ENCODE assay signal across 13 cellular contexts in genomic region chr1:56056438-56057312, GRCh38.
DNase-seq lines count a peak whose midpoint lies in the region; TF ChIP-seq lines count a peak whose summit lies in the region.
"Had no signal": no experiment of that assay in that cellular context is flagged by ENCODE, and none has a peak within 500 bp of the region (broad histone marks: within the 10 kb centered on the region; RNA-seq: fewer than 3 reads in every experiment).

No MANE protein-coding gene starts in this region.

- DNase-seq in AG08395 (ENCODE audit: low spot score): peak; percentile 54
- peak; percentile 64 for DNase-seq in LHCN-M2 (ENCODE audit: low read depth)
- no peak for DNase-seq in colonic mucosa
- DNase-seq in mesenchymal stem cell: peak; percentile 65
- DNase-seq in central memory CD4-positive, alpha-beta T cell: no peak
- DNase-seq in D341Med (ENCODE audit: low spot score): no peak
- no peak for DNase-seq in coronary artery (ENCODE audit: low spot score)
- DNase-seq in NCI-H2196 treated with DMSO at 0.1 percent for 48 hours (lab: John Stamatoyannopoulos, UW; ENCODE audit: unreplicated experiment): no peak
- DNase-seq: activated naive CD4-positive, alpha-beta T cell; Caco-2; lower lobe of right lung; NCI-H1436 treated with DMSO at 0.1 percent for 48 hours; stimulated activated naive CD8-positive, alpha-beta T cell treated with anti-CD3 and anti-CD28 coated beads, Interleukin-15, Interleukin-2, amounts not matched to agents 100 U/mL and 50 U/mL, for 24 hours had no signal

- no peak overlapping the region for H3K4me2 ChIP-seq in mesenchymal stem cell (ENCODE audit: low read length, poor library complexity, severe bottlenecking)

- no peak overlapping the region for H3K4me3 ChIP-seq in colonic mucosa
- peak overlapping the region in 1 of 2 experiments; percentile 42 for H3K4me3 ChIP-seq in mesenchymal stem cell (ENCODE audit: insufficient read depth in 1 of 2, low read depth in 1 of 2, low read length in 2 of 2)
- H3K4me3 ChIP-seq in coronary artery: no peak overlapping the region
- H3K4me3 ChIP-seq: lower lobe of right lung had no signal

- peak overlapping the region in 1 of 2 experiments; percentile 43 for H3K4ac ChIP-seq in mesenchymal stem cell (ENCODE audit: low read depth in 1 of 2, low read length in 2 of 2)

- no peak for TF ChIP-seq CTCF in colonic mucosa (IDR thresholded peaks at IDR 0.05)
- no peak for TF ChIP-seq CTCF in coronary artery (IDR thresholded peaks at IDR 0.05)

- no peak overlapping the region for H3K18ac ChIP-seq in mesenchymal stem cell (ENCODE audit: low read depth in 1 of 2, low read length in 2 of 2)

- H2BK120ac ChIP-seq in mesenchymal stem cell (ENCODE audit: low read depth, low read length): no peak overlapping the region

- H3K27ac ChIP-seq in colonic mucosa: peak overlapping the region; percentile 22
- H3K27ac ChIP-seq in mesenchymal stem cell (ENCODE audit: low read length, poor library complexity, severe bottlenecking): no peak overlapping the region
- no peak overlapping the region for H3K27ac ChIP-seq in coronary artery
- H3K27ac ChIP-seq: lower lobe of right lung had no signal

- no peak overlapping the region for H2BK12ac ChIP-seq in mesenchymal stem cell (ENCODE audit: low read length in 2 of 2)

- H3K79me1 ChIP-seq in mesenchymal stem cell (replicated peaks; ENCODE audit: low read length, poor library complexity, severe bottlenecking): no peaks in the 10 kb centered on the region

- no peak overlapping the region for H4K91ac ChIP-seq in mesenchymal stem cell (ENCODE audit: low read length)

- H3K14ac ChIP-seq in mesenchymal stem cell (ENCODE audit: low read length in 2 of 2): no peak overlapping the region

- no peak overlapping the region for H2AFZ ChIP-seq in mesenchymal stem cell (ENCODE audit: low read depth, low read length)

- no peak overlapping the region for H2BK5ac ChIP-seq in mesenchymal stem cell (ENCODE audit: low read depth, low read length, poor library complexity, severe bottlenecking)

- WGBS in mesenchymal stem cell: 58% methylated on average over 9 of the region's 9 CpGs

- no peak overlapping the region for H2AK5ac ChIP-seq in mesenchymal stem cell (ENCODE audit: low read length, severe bottlenecking)

- H3K4me1 ChIP-seq in colonic mucosa: no peaks in the 10 kb centered on the region
- H3K4me1 ChIP-seq in mesenchymal stem cell (ENCODE audit: control insufficient read depth, insufficient read depth, low read depth, low read length): no peaks in the 10 kb centered on the region
- H3K4me1 ChIP-seq: Caco-2 had no signal

- no peak overlapping the region for H4K8ac ChIP-seq in mesenchymal stem cell (ENCODE audit: low read length)

- intact Hi-C loops in colonic mucosa (cut with DNase I): no loop called here

- H3K27me3 ChIP-seq in colonic mucosa (no peaks in the 10 kb centered on the region), mesenchymal stem cell (ENCODE audit: control insufficient read depth in 1 of 2, insufficient read depth in 1 of 2, low read length in 2 of 2) (no peaks in the 10 kb centered on the region)

- no peak overlapping the region for H3K9ac ChIP-seq in colonic mucosa (ENCODE audit: low read depth in 2 of 2, low read length in 2 of 2)
- peak overlapping the region; percentile 63 for H3K9ac ChIP-seq in mesenchymal stem cell (ENCODE audit: low read length)

- H3K23ac ChIP-seq in mesenchymal stem cell (ENCODE audit: low read length in 2 of 2): no peak overlapping the region

- no peaks in the 10 kb centered on the region for H3K9me3 ChIP-seq in colonic mucosa
- no peaks in the 10 kb centered on the region for H3K9me3 ChIP-seq in mesenchymal stem cell (ENCODE audit: control insufficient read depth, low read length)
- H3K9me3 ChIP-seq: Caco-2, lower lobe of right lung had no signal

- no peak overlapping the region for H2BK15ac ChIP-seq in mesenchymal stem cell (ENCODE audit: low read depth, poor library complexity, severe bottlenecking)

- H3K36me3 ChIP-seq in colonic mucosa (no peaks in the 10 kb centered on the region), mesenchymal stem cell (ENCODE audit: control insufficient read depth in 1 of 2, insufficient read depth in 2 of 2, low read depth in 1 of 2, low read length in 2 of 2) (peaks cover 0 to 6% of the 10 kb centered on the region in 2 experiments)
- H3K36me3 ChIP-seq: lower lobe of right lung had no signal

Comparison
In these comparisons a context has a peak if more than half of its experiments do, and no peak if none do; other contexts are left out.
1. DNase-seq: peak in AG08395 (single experiment), LHCN-M2 (single experiment) and mesenchymal stem cell (single experiment); none in colonic mucosa (single experiment), central memory CD4-positive, alpha-beta T cell (single experiment), D341Med (single experiment), coronary artery (single experiment) and NCI-H2196 treated with DMSO at 0.1 percent for 48 hours (single experiment).